Comparison of ENCODE assay signal across 8 cellular contexts in genomic region chr7:5773661-5774086, GRCh38. TPM values are rescaled to one million over a fixed set of nuclear protein-coding genes. Genes with fewer than 3 reads are reported as not detected.
DNase-seq lines count a peak whose midpoint lies in the region; ATAC-seq, FAIRE-seq and TF ChIP-seq lines count a peak whose summit lies in the region.

No MANE protein-coding gene starts in this region.

- no peaks in the 10 kb centered on the region for H3K27me3 ChIP-seq in kidney epithelial cell (ENCODE audit: control insufficient read depth, insufficient read depth, low read length)

- FAIRE-seq in A549 (lab: Jason Lieb, UNC) (no peak), GM12892 (lab: Jason Lieb, UNC) (no peak)

- WGBS in A549 (ENCODE audit: missing lambda C conversion rate) = 55% methylated on average over 6 of the region's 6 CpGs

- ATAC-seq in A549 = peak; percentile 33 to 58; a peak in 4 of 6 replicates
- no peak for ATAC-seq in GM21529 (IDR thresholded peaks at IDR 0.05; ENCODE audit: unreplicated experiment)
- no peak for ATAC-seq in GM21825 (IDR thresholded peaks at IDR 0.05; ENCODE audit: unreplicated experiment)

- POLR2A ChIA-PET in A549 (lab: Yijun Ruan, JAX) = no interaction called here

- no peaks in the 10 kb centered on the region for H3K9me3 ChIP-seq in A549

- peak overlapping the region; percentile 38; the same call in 2 of the 3 replicates for H3K4me2 ChIP-seq in A549

- TF ChIP-seq CTCF in A549 (IDR thresholded peaks at IDR 0.05) = no peak
- TF ChIP-seq CTCF in kidney epithelial cell (IDR thresholded peaks at IDR 0.05; ENCODE audit: insufficient read depth, low read length, poor library complexity, severe bottlenecking) = no peak

- H3K4me3 ChIP-seq in A549 (no peak overlapping the region), kidney epithelial cell (ENCODE audit: low read depth, low read length) (no peak overlapping the region)

- peaks cover 38% of the 10 kb centered on the region for H3K4me1 ChIP-seq in A549

- H3K36me3 ChIP-seq in kidney epithelial cell (ENCODE audit: control insufficient read depth, insufficient read depth, low read length) = no peaks in the 10 kb centered on the region

- TF ChIP-seq RAD21 in A549 (conservative IDR thresholded peaks at IDR 0.05 in 1 of 2, IDR thresholded peaks at IDR 0.05 in 1 of 2) = no peak

- DNase-seq in A549 (ENCODE audit: low read depth in 1 of 2, low spot score in 1 of 2) (peak in 1 of 2 experiments; percentile 55), HT-29 (ENCODE audit: low spot score) (peak; percentile 52), activated T-cell treated with anti-CD3 and anti-CD28 coated beads for 4 hours (peak; percentile 40), kidney epithelial cell (ENCODE audit: low read depth) (peak; percentile 96), NCI-H146 treated with DMSO at 0.1 percent for 48 hours (lab: John Stamatoyannopoulos, UW; ENCODE audit: unreplicated experiment) (no peak), GM12892 (ENCODE audit: insufficient read length) (no peak)

- CTCF ChIA-PET in A549 (lab: Yijun Ruan, JAX) = interaction anchor here (1.1 to 1.7 kb wide), 2 partner anchors 8 to 9 kb away, joined by 3 to 14 read pairs; partner anchors contain the start of gene RNF216

- TF ChIP-seq POLR2A in A549 (IDR thresholded peaks at IDR 0.05; ENCODE audit: low read length) (no peak), GM12892 (IDR thresholded peaks at IDR 0.05; ENCODE audit: low read depth, low read length) (no peak)

- peak overlapping the region; percentile 24 to 77; a peak in 4 of 6 replicates for H3K27ac ChIP-seq in A549

- no peak for TF ChIP-seq EP300 in A549 (IDR thresholded peaks at IDR 0.05)

TF ChIP-seq in A549, 52 proteins besides CTCF, POLR2A, EP300 and RAD21:
- TF ChIP-seq FOSL2 (IDR thresholded peaks at IDR 0.05) (0 out of 2 replicates have a peak, but pooled peaks have one; percentile 8), FOSL2 (CRISPR knock-in tag; IDR thresholded peaks at IDR 0.05) (peak; percentile 59), PHF8 (IDR thresholded peaks at IDR 0.05; ENCODE audit: borderline replicate concordance, low read depth) (no peak)

RNA-seq across cellular contexts. Expression of gene RNF216, which starts 7.8 kb away (rescaled TPM):
- 32.3 and 32.8 TPM in 2 replicates for polyA plus RNA-seq in A549 (2011; rRNA removed)
- 14.7 and 17.8 TPM in 2 replicates for polyA plus RNA-seq in A549 (2012; cell fraction: cytosol; rRNA removed)
- polyA plus RNA-seq in A549 (2012; cell fraction: nucleus; rRNA removed) = 30.8 and 34.8 TPM in 2 replicates
- 22.3 to 23.1 TPM (median 22.5 TPM) in 3 replicates for polyA plus RNA-seq in A549 (2017; fragmentation: RNase III; extraction: RNeasy Plus Mini Kit Qiagen cat#74134 plus additional on column Dnase treatment)
- polyA minus RNA-seq in A549 (2011; rRNA and poly(A)+ RNA removed) = 39.2 and 39.6 TPM in 2 replicates
- total RNA-seq in HT-29 (2014; rRNA removed; shearing (Covaris generic)) = 15.9 and 16.0 TPM in 2 replicates
- total RNA-seq in kidney epithelial cell = 38.9 and 39.9 TPM in 2 replicates
- polyA plus RNA-seq in GM12892 (2012; ENCODE audit: missing spikeins) = 22.2 TPM

Comparison
In these comparisons a context has a peak if more than half of its experiments do, and no peak if none do; other contexts are left out.
1. ATAC-seq: peak in A549 (2 of 2); none in GM21529 (single experiment) and GM21825 (single experiment).
2. DNase-seq: peak in HT-29 (single experiment), activated T-cell treated with anti-CD3 and anti-CD28 coated beads for 4 hours (single experiment) and kidney epithelial cell (single experiment); none in NCI-H146 treated with DMSO at 0.1 percent for 48 hours (single experiment) and GM12892 (single experiment).